1 cellular context compared by ENCODE assay signal in the genomic region with DNA sequence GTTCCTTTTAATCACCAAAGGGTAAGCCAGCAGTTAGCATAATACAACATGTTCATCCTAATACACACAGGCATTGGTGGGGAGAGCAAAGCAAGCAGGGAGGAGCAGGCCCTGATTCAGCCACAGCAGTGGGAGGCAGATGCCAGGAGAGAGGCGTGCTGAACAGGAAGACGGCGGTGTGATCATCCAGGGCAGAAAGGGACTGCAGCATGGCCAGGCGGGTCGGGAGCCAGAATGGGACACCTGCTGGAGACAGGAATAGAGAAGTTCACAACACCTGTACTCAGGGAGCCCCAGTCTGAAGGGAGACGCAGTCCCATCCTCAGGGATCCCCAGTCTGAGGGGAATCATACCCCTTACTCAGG.
TF ChIP-seq lines count a peak whose summit lies in the region.

No MANE protein-coding gene starts in this region.

TF ChIP-seq in HepG2, 621 proteins besides CTCF, POLR2A, EP300 and RAD21 (continued from another document):
- TF ChIP-seq, protein P1, sequence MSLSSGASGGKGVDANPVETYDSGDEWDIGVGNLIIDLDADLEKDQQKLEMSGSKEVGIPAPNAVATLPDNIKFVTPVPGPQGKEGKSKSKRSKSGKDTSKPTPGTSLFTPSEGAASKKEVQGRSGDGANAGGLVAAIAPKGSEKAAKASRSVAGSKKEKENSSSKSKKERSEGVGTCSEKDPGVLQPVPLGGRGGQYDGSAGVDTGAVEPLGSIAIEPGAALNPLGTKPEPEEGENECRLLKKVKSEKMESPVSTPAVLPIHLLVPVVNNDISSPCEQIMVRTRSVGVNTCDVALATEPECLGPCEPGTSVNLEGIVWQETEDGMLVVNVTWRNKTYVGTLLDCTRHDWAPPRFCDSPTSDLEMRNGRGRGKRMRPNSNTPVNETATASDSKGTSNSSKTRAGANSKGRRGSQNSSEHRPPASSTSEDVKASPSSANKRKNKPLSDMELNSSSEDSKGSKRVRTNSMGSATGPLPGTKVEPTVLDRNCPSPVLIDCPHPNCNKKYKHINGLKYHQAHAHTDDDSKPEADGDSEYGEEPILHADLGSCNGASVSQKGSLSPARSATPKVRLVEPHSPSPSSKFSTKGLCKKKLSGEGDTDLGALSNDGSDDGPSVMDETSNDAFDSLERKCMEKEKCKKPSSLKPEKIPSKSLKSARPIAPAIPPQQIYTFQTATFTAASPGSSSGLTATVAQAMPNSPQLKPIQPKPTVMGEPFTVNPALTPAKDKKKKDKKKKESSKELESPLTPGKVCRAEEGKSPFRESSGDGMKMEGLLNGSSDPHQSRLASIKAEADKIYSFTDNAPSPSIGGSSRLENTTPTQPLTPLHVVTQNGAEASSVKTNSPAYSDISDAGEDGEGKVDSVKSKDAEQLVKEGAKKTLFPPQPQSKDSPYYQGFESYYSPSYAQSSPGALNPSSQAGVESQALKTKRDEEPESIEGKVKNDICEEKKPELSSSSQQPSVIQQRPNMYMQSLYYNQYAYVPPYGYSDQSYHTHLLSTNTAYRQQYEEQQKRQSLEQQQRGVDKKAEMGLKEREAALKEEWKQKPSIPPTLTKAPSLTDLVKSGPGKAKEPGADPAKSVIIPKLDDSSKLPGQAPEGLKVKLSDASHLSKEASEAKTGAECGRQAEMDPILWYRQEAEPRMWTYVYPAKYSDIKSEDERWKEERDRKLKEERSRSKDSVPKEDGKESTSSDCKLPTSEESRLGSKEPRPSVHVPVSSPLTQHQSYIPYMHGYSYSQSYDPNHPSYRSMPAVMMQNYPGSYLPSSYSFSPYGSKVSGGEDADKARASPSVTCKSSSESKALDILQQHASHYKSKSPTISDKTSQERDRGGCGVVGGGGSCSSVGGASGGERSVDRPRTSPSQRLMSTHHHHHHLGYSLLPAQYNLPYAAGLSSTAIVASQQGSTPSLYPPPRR (CRISPR knock-in tag; IDR thresholded peaks at IDR 0.05; ENCODE audit: borderline replicate concordance), result no peak
